18 cellular contexts compared by ENCODE assay signal in genomic region chr19:41305923-41306322, GRCh38. TPM values are rescaled to one million over a fixed set of nuclear protein-coding genes. Genes with fewer than 3 reads are reported as not detected.
DNase-seq lines count a peak whose midpoint lies in the region; ATAC-seq lines count a peak whose summit lies in the region.
"Had no signal": no experiment of that assay in that cellular context is flagged by ENCODE, and none has a peak within 500 bp of the region (broad histone marks: within the 10 kb centered on the region; RNA-seq: fewer than 3 reads in every experiment).

No MANE protein-coding gene starts in this region.

- H3K9me3 Mint-ChIP-seq in activated CD4-positive, alpha-beta T cell treated with anti-CD3 and anti-CD28 coated beads, Interleukin-2, amount 10 ng/mL, durations not matched to agents 7 days and 5 days, result no peaks in the 10 kb centered on the region
- H3K9me3 Mint-ChIP-seq in central memory CD8-positive, alpha-beta T cell, result no peaks in the 10 kb centered on the region
- H3K9me3 Mint-ChIP-seq in stimulated activated effector memory CD8-positive, alpha-beta T cell treated with anti-CD3 and anti-CD28 coated beads, Interleukin-12 subunit alpha, Interleukin-12 subunit beta, amount 100 ng/mL, for 72 hours, result no peaks in the 10 kb centered on the region
- H3K9me3 Mint-ChIP-seq: neural progenitor cell had no signal

- H3K36me3 Mint-ChIP-seq in activated CD4-positive, alpha-beta T cell treated with anti-CD3 and anti-CD28 coated beads, Interleukin-2, amount 10 ng/mL, durations not matched to agents 7 days and 5 days (ENCODE audit: low read depth), result peaks cover 70% of the 10 kb centered on the region
- peaks cover 77% of the 10 kb centered on the region for H3K36me3 Mint-ChIP-seq in central memory CD8-positive, alpha-beta T cell (ENCODE audit: insufficient read depth)
- peaks cover 100% of the 10 kb centered on the region for H3K36me3 Mint-ChIP-seq in stimulated activated effector memory CD8-positive, alpha-beta T cell treated with anti-CD3 and anti-CD28 coated beads, Interleukin-12 subunit alpha, Interleukin-12 subunit beta, amount 100 ng/mL, for 72 hours

- POLR2A ChIA-PET in activated CD4-positive, alpha-beta T cell treated with anti-CD3 and anti-CD28 coated beads, Interleukin-2, amount 10 ng/mL, durations not matched to agents 7 days and 5 days (lab: Charles Lee), result no interaction called here

- H3K4me3 Mint-ChIP-seq in activated CD4-positive, alpha-beta T cell treated with anti-CD3 and anti-CD28 coated beads, Interleukin-2, amount 10 ng/mL, durations not matched to agents 7 days and 5 days, result peak overlapping the region; percentile 94
- H3K4me3 Mint-ChIP-seq in central memory CD8-positive, alpha-beta T cell, result peak overlapping the region; percentile 94
- peak overlapping the region; percentile 88 for H3K4me3 Mint-ChIP-seq in stimulated activated effector memory CD8-positive, alpha-beta T cell treated with anti-CD3 and anti-CD28 coated beads, Interleukin-12 subunit alpha, Interleukin-12 subunit beta, amount 100 ng/mL, for 72 hours
- H3K4me3 Mint-ChIP-seq: neural progenitor cell had no signal

- H3K4me1 Mint-ChIP-seq in activated CD4-positive, alpha-beta T cell treated with anti-CD3 and anti-CD28 coated beads, Interleukin-2, amount 10 ng/mL, durations not matched to agents 7 days and 5 days, result peaks cover 89% of the 10 kb centered on the region
- peaks cover 92% of the 10 kb centered on the region for H3K4me1 Mint-ChIP-seq in central memory CD8-positive, alpha-beta T cell
- peaks cover 95% of the 10 kb centered on the region for H3K4me1 Mint-ChIP-seq in stimulated activated effector memory CD8-positive, alpha-beta T cell treated with anti-CD3 and anti-CD28 coated beads, Interleukin-12 subunit alpha, Interleukin-12 subunit beta, amount 100 ng/mL, for 72 hours

- H3K27ac Mint-ChIP-seq in activated CD4-positive, alpha-beta T cell treated with anti-CD3 and anti-CD28 coated beads, Interleukin-2, amount 10 ng/mL, durations not matched to agents 7 days and 5 days, result peak overlapping the region; percentile 99
- H3K27ac Mint-ChIP-seq in central memory CD8-positive, alpha-beta T cell (ENCODE audit: low read depth), result peak overlapping the region; percentile 98
- peak overlapping the region; percentile 99 for H3K27ac Mint-ChIP-seq in stimulated activated effector memory CD8-positive, alpha-beta T cell treated with anti-CD3 and anti-CD28 coated beads, Interleukin-12 subunit alpha, Interleukin-12 subunit beta, amount 100 ng/mL, for 72 hours
- H3K27ac Mint-ChIP-seq: neural progenitor cell had no signal

- ATAC-seq in central memory CD8-positive, alpha-beta T cell (replicated peaks; ENCODE audit: extremely low read depth, poor library complexity, severe bottlenecking), result no peak
- no peak for ATAC-seq in stimulated activated effector memory CD8-positive, alpha-beta T cell treated with anti-CD3 and anti-CD28 coated beads, Interleukin-12 subunit alpha, Interleukin-12 subunit beta, amount 100 ng/mL, for 72 hours
- no peak for ATAC-seq in GM18867 (IDR thresholded peaks at IDR 0.05; ENCODE audit: unreplicated experiment)
- ATAC-seq: HCT116, left lung had no signal

- CTCF ChIA-PET in activated CD4-positive, alpha-beta T cell treated with anti-CD3 and anti-CD28 coated beads, Interleukin-2, amount 10 ng/mL, durations not matched to agents 7 days and 5 days (lab: Charles Lee), result interaction anchor here (1.0 to 5.2 kb wide), 4 partner anchors 14 to 45 kb away, joined by 3 to 40 read pairs (median 4); partner anchors contain the start of gene HNRNPUL1

- H3K36me3 ChIP-seq in KOPT-K1 (ENCODE audit: insufficient read depth, low read length), result peaks cover 64% of the 10 kb centered on the region

- peak overlapping the region; percentile 98 for H3K27ac ChIP-seq in KOPT-K1 (ENCODE audit: low read depth, low read length, poor library complexity, severe bottlenecking)

- no peaks in the 10 kb centered on the region for H3K9me3 ChIP-seq in KOPT-K1 (ENCODE audit: insufficient read depth, low read length, poor library complexity, severe bottlenecking)
- H3K9me3 ChIP-seq: left lung, sigmoid colon had no signal

- DNase-seq in activated CD4-positive, alpha-beta T cell treated with anti-CD3 and anti-CD28 coated beads, Interleukin-2, amount 10 ng/mL, durations not matched to agents 7 days and 5 days, result no peak
- no peak for DNase-seq in activated CD4-positive, alpha-beta T cell treated with anti-CD3 and anti-CD28 coated beads for 1 hour
- DNase-seq in central memory CD8-positive, alpha-beta T cell (ENCODE audit: low spot score in 2 of 2), result no peak
- DNase-seq in stimulated activated effector memory CD8-positive, alpha-beta T cell treated with anti-CD3 and anti-CD28 coated beads, Interleukin-12 subunit alpha, Interleukin-12 subunit beta, amount 100 ng/mL, for 72 hours (ENCODE audit: low spot score in 2 of 2), result no peak
- DNase-seq in ureter (ENCODE audit: low spot score) (no peak), SIG-M5 treated with dmso at 0.1 percent for 504 hours (lab: John Stamatoyannopoulos, UW; ENCODE audit: unreplicated experiment) (no peak)
- DNase-seq: ACHN, DMS153, dorsolateral prefrontal cortex, NCI-H1930, NCI-H748 treated with DMSO at 0.1 percent for 48 hours, sigmoid colon, T-helper 9 cell had no signal

- H3K27me3 Mint-ChIP-seq in activated CD4-positive, alpha-beta T cell treated with anti-CD3 and anti-CD28 coated beads, Interleukin-2, amount 10 ng/mL, durations not matched to agents 7 days and 5 days, result no peaks in the 10 kb centered on the region
- no peaks in the 10 kb centered on the region for H3K27me3 Mint-ChIP-seq in central memory CD8-positive, alpha-beta T cell

RNA-seq across cellular contexts. Expression of gene CCDC97, which starts 4.0 kb away (rescaled TPM):
- 10 to 100 TPM; 50.4 to 51.7 TPM for total RNA-seq in activated CD4-positive, alpha-beta T cell treated with anti-CD3 and anti-CD28 coated beads, Interleukin-2, amount 10 ng/mL, durations not matched to agents 7 days and 5 days
- 38.3 TPM for total RNA-seq in ureter

RNA-seq across cellular contexts. Expression of gene HNRNPUL1, which starts 41.8 kb away (rescaled TPM):
- 100 to 1,000 TPM; 333 to 348 TPM for total RNA-seq in activated CD4-positive, alpha-beta T cell treated with anti-CD3 and anti-CD28 coated beads, Interleukin-2, amount 10 ng/mL, durations not matched to agents 7 days and 5 days
- 183 TPM for total RNA-seq in ureter

RNA-seq across cellular contexts. Expression of gene TGFB1, which starts 47.8 kb away (rescaled TPM):
- total RNA-seq in activated CD4-positive, alpha-beta T cell treated with anti-CD3 and anti-CD28 coated beads, Interleukin-2, amount 10 ng/mL, durations not matched to agents 7 days and 5 days, result 100 to 1,000 TPM; 194 TPM
- total RNA-seq in ureter, result 26.3 TPM

RNA-seq across cellular contexts. Expression of gene B9D2, which starts 58.0 kb away (rescaled TPM):
- total RNA-seq in activated CD4-positive, alpha-beta T cell treated with anti-CD3 and anti-CD28 coated beads, Interleukin-2, amount 10 ng/mL, durations not matched to agents 7 days and 5 days, result 10 to 100 TPM; 11.6 to 11.7 TPM
- 6.1 TPM for total RNA-seq in ureter
